In genomic region chr1:156870734-156871133, GRCh38 we compare ENCODE assay signal across 1 cellular context.
TF ChIP-seq lines count a peak whose summit lies in the region.

No MANE protein-coding gene starts in this region.

TF ChIP-seq in WTC11, 78 proteins besides CTCF, POLR2A, EP300 and RAD21 (continued from another document):
- TF ChIP-seq, protein P1, sequence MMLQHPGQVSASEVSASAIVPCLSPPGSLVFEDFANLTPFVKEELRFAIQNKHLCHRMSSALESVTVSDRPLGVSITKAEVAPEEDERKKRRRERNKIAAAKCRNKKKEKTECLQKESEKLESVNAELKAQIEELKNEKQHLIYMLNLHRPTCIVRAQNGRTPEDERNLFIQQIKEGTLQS (CRISPR knock-in tag; conservative IDR thresholded peaks at IDR 0.05), result no peak
- TF ChIP-seq JAZF1 (CRISPR knock-in tag; IDR thresholded peaks at IDR 0.05) (no peak), ZSCAN18 (CRISPR knock-in tag; IDR thresholded peaks at IDR 0.05) (no peak)
- TF ChIP-seq, protein P2, sequence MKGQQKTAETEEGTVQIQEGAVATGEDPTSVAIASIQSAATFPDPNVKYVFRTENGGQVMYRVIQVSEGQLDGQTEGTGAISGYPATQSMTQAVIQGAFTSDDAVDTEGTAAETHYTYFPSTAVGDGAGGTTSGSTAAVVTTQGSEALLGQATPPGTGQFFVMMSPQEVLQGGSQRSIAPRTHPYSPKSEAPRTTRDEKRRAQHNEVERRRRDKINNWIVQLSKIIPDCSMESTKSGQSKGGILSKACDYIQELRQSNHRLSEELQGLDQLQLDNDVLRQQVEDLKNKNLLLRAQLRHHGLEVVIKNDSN (CRISPR knock-in tag; IDR thresholded peaks at IDR 0.05), result no peak
